1 cellular context compared by ENCODE assay signal in the genomic region with DNA sequence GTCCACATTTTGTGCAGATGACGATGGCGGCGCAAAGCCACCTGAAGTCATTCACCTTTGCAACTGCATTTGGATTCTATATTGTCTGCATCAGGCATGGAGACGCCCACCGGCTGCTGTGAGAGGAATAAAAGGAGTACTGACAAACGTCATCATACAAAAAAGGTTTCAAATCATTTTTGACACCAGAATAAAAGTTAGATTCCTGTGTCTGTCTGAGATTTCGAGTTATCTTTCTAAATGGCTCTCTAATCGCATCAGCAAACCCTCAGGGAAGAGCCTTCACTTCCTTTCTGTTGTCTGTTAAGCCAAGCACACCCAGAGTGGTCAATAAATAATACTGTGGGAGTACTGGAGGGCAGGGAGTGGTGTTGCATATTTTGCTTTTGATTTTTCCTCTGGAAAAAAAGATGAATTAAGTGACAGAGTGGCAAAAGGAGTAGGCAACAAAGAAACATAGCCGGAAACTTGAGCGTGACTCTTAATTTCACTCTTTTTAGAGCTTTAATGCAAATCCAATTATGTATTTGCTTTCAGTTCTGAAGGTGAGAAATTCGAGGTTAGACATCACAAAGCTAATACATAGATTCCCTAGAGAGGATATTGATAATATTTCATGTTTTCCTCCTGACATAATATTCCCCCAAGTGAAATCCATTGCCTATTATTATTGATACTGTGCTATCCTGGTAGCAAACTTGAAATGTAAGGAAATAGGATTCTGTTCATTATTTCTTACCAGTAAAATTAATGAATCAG.
A peak's percentile ranks its signal among the peaks of the same experiment; 100 is the strongest.
TF ChIP-seq lines count a peak whose summit lies in the region.

No MANE protein-coding gene starts in this region.

TF ChIP-seq in K562, 482 proteins besides CTCF, POLR2A, EP300 and RAD21 (continued from another document):
- TF ChIP-seq, protein P1, sequence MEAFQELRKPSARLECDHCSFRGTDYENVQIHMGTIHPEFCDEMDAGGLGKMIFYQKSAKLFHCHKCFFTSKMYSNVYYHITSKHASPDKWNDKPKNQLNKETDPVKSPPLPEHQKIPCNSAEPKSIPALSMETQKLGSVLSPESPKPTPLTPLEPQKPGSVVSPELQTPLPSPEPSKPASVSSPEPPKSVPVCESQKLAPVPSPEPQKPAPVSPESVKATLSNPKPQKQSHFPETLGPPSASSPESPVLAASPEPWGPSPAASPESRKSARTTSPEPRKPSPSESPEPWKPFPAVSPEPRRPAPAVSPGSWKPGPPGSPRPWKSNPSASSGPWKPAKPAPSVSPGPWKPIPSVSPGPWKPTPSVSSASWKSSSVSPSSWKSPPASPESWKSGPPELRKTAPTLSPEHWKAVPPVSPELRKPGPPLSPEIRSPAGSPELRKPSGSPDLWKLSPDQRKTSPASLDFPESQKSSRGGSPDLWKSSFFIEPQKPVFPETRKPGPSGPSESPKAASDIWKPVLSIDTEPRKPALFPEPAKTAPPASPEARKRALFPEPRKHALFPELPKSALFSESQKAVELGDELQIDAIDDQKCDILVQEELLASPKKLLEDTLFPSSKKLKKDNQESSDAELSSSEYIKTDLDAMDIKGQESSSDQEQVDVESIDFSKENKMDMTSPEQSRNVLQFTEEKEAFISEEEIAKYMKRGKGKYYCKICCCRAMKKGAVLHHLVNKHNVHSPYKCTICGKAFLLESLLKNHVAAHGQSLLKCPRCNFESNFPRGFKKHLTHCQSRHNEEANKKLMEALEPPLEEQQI (IDR thresholded peaks at IDR 0.05): no peak
- TF ChIP-seq, protein P2, sequence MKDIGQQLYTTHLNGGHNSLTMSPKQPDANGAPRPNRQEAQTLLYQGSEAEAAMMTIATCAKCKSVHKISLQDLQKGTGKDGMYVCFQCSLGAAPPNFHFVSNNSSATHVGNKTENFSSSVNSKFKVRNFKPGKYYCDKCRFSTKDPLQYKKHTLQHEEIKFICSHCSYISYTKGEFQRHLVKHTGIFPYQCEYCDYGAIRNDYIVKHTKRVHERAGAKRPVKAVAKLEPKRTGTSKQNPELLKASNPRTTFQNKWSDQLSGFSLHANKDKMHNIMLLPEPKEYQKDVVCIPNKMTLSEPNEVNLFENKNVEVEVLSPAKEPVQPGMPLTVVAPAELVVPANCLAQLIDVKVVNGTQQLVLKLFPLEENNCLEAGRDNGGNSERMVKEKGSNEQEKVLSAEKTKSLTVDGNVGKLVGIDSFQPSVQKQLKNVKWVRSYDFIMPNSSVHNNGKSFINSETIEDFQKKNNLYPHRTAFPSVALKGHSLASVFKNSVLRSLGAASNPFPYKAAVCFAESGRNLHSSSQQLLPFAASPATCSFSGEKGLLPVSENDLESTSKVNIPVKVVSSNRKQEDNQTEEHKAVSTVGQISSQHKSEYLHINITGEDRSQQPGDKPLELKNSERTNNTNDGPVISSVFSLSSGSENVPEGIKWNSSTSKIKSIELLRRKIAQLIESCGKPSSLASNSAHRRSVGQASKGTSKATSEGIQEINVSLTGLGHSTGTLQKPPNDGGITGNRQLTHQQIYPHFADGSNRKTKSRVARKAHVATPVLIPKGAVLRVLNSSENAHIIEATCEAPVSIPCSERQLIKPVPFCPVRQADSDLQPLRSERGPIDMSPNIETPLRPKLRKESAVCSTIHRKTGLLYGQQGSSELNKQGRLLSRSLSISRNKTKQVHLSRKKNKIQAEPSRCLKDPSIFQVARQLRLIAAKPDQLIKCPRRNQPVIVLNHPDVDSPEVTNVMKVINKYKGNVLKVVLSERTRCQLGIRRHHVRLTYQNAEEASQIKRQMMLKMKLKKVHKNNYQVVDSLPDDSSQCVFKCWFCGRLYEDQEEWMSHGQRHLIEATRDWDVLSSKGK (CRISPR knock-in tag; IDR thresholded peaks at IDR 0.05): no peak
- TF ChIP-seq, protein P3, sequence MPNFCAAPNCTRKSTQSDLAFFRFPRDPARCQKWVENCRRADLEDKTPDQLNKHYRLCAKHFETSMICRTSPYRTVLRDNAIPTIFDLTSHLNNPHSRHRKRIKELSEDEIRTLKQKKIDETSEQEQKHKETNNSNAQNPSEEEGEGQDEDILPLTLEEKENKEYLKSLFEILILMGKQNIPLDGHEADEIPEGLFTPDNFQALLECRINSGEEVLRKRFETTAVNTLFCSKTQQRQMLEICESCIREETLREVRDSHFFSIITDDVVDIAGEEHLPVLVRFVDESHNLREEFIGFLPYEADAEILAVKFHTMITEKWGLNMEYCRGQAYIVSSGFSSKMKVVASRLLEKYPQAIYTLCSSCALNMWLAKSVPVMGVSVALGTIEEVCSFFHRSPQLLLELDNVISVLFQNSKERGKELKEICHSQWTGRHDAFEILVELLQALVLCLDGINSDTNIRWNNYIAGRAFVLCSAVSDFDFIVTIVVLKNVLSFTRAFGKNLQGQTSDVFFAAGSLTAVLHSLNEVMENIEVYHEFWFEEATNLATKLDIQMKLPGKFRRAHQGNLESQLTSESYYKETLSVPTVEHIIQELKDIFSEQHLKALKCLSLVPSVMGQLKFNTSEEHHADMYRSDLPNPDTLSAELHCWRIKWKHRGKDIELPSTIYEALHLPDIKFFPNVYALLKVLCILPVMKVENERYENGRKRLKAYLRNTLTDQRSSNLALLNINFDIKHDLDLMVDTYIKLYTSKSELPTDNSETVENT (CRISPR knock-in tag; IDR thresholded peaks at IDR 0.05): no peak
- TF ChIP-seq TCF7 (IDR thresholded peaks at IDR 0.05; ENCODE audit: borderline replicate concordance) (no peak), CBFA2T2 (conservative IDR thresholded peaks at IDR 0.05) (no peak), CBFA2T3 (IDR thresholded peaks at IDR 0.05) (peak; percentile 59), CHD4 (IDR thresholded peaks at IDR 0.05; ENCODE audit: insufficient read depth, insufficient replicate concordance, low read depth, low read length, poor library complexity, severe bottlenecking) (no peak)
- TF ChIP-seq, protein P4, sequence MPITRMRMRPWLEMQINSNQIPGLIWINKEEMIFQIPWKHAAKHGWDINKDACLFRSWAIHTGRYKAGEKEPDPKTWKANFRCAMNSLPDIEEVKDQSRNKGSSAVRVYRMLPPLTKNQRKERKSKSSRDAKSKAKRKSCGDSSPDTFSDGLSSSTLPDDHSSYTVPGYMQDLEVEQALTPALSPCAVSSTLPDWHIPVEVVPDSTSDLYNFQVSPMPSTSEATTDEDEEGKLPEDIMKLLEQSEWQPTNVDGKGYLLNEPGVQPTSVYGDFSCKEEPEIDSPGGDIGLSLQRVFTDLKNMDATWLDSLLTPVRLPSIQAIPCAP (CRISPR knock-in tag; IDR thresholded peaks at IDR 0.05; ENCODE audit: borderline replicate concordance): no peak
